ENCODE assay signal across 8 cellular contexts in the genomic region with DNA sequence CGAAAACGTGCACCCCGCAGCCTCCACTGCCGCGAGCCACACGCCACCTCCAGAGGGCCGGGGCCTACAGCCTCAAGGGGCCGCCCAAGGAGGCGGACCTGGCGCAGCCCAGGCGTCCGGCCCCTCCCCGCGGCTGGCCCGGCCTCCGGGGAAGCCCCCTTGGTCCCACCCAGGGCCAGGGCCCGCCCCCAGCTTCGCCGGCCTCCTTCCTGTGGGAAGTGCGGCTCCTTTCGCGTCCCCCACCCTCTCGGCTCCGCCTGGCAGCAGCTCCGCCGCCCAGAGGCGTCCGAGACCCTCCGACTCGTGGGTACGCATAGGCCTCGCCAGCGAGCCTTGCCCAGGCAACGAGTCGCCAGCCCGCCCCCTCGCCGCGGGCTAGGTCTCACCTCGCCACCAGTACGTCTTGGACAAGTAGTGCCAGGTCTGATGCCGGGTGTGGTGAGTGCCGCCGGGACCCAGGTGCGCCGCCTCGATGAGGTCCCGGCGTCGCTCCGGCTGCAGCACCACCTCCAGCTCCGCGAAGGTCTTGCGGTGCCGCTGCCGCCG.
DNase-seq lines count a peak whose midpoint lies in the region; ATAC-seq and TF ChIP-seq lines count a peak whose summit lies in the region.

No MANE protein-coding gene starts in this region.

- TF ChIP-seq CTCF in AG09309 (IDR thresholded peaks at IDR 0.05; ENCODE audit: control insufficient read depth, insufficient read depth, low read depth, low read length, missing control alignments): peak; percentile 1

- H3K4me1 ChIP-seq in effector memory CD4-positive, alpha-beta T cell (ENCODE audit: control insufficient read depth, insufficient read depth, low read length, poor library complexity, severe bottlenecking): peaks cover 16% of the 10 kb centered on the region

- peak overlapping the region; percentile 99 for H3K27ac ChIP-seq in effector memory CD4-positive, alpha-beta T cell (ENCODE audit: insufficient read depth, low read length, poor library complexity, severe bottlenecking)

- H3K36me3 ChIP-seq in effector memory CD4-positive, alpha-beta T cell (ENCODE audit: control insufficient read depth, insufficient read depth, low read length): peaks cover 19% of the 10 kb centered on the region

- peak; percentile 82 for ATAC-seq in GM19351 (IDR thresholded peaks at IDR 0.05; ENCODE audit: unreplicated experiment)
- ATAC-seq in HG03521 (IDR thresholded peaks at IDR 0.05; ENCODE audit: unreplicated experiment): peak; percentile 87

- H3K27me3 ChIP-seq in effector memory CD4-positive, alpha-beta T cell (replicated peaks; ENCODE audit: control insufficient read depth, insufficient read depth, low read length, poor library complexity, severe bottlenecking): no peaks in the 10 kb centered on the region

- DNase-seq in AG09309 (ENCODE audit: low read depth) (peak; percentile 82), middle frontal gyrus (ENCODE audit: extremely low spot score, low spot score) (peak; percentile 75)
- peak; percentile 92 for DNase-seq in activated CD4-positive, alpha-beta T cell treated with anti-CD3 and anti-CD28 coated beads, Interleukin-2, amount 50 U/mL, for 1 hour
- DNase-seq in effector memory CD4-positive, alpha-beta T cell: peak; percentile 92 to 95 (median 93)
- DNase-seq in stimulated activated CD8-positive, alpha-beta memory T cell treated with anti-CD3 and anti-CD28 coated beads, Interleukin-4, amount 100 ng/mL, for 1 hour (ENCODE audit: low read depth in 2 of 2, low spot score in 1 of 2): peak; percentile 84 to 88
- DNase-seq in NK-92 treated with Interleukin-12 subunit alpha and Interleukin-12 subunit beta, amount 100 ng/mL, for 24 hours (lab: John Stamatoyannopoulos, UW): no peak

- H3K4me3 ChIP-seq in AG09309 (ENCODE audit: control insufficient read depth, low read depth, low read length): peak overlapping the region; percentile 99
- H3K4me3 ChIP-seq in effector memory CD4-positive, alpha-beta T cell (ENCODE audit: insufficient read depth, low read depth, low read length, poor library complexity, severe bottlenecking): peak overlapping the region; percentile 100

- H3K9me3 ChIP-seq in effector memory CD4-positive, alpha-beta T cell (ENCODE audit: control insufficient read depth, low read length): no peaks in the 10 kb centered on the region
